33 cellular contexts compared by ENCODE assay signal in genomic region chr4:109887071-109887470, GRCh38. TPM values are rescaled to one million over a fixed set of nuclear protein-coding genes. Genes with fewer than 3 reads are reported as not detected.
"Had no signal": no experiment of that assay in that cellular context is flagged by ENCODE, and none has a peak within 500 bp of the region (broad histone marks: within the 10 kb centered on the region; RNA-seq: fewer than 3 reads in every experiment).

No MANE protein-coding gene starts in this region.

- H3K4me1 ChIP-seq: ascending aorta, breast epithelium, colonic mucosa, heart left ventricle had no signal

- H3K27me3 Mint-ChIP-seq: activated CD4-positive, alpha-beta memory T cell treated with anti-CD3 and anti-CD28 coated beads for 36 hours; activated CD4-positive, alpha-beta T cell treated with anti-CD3 and anti-CD28 coated beads for 36 hours; brain had no signal

- H3K4me3 ChIP-seq: ascending aorta, breast epithelium, cardiac muscle cell, colonic mucosa, heart left ventricle had no signal

- H3K27me3 ChIP-seq: ascending aorta, breast epithelium, cardiac muscle cell, colonic mucosa, heart left ventricle had no signal

- H3K9me3 Mint-ChIP-seq: activated CD4-positive, alpha-beta memory T cell treated with anti-CD3 and anti-CD28 coated beads for 36 hours; activated CD4-positive, alpha-beta T cell treated with anti-CD3 and anti-CD28 coated beads, Interleukin-2, amount 10 ng/mL, durations not matched to agents 24 days and 14 days; activated naive CD4-positive, alpha-beta T cell treated with anti-CD3 and anti-CD28 coated beads, Interleukin-2, amount 10 ng/mL, durations not matched to agents 7 days and 5 days; activated naive CD4-positive, alpha-beta T cell treated with anti-CD3 and anti-CD28 coated beads, Interleukin-2, amount 50 U/mL, for 72 hours; activated naive CD8-positive, alpha-beta T cell treated with anti-CD3 and anti-CD28 coated beads, Interleukin-2, amount 10 ng/mL, durations not matched to agents 7 days and 5 days; activated T-cell treated with anti-CD3 and anti-CD28 coated beads, Interleukin-2, amount 50 U/mL, for 72 hours; brain had no signal

- H3K27ac ChIP-seq: ascending aorta, breast epithelium, cardiac muscle cell, colonic mucosa, heart left ventricle had no signal

- ATAC-seq: activated CD4-positive, alpha-beta T cell treated with anti-CD3 and anti-CD28 coated beads for 36 hours; activated CD8-positive, alpha-beta memory T cell treated with anti-CD3 and anti-CD28 coated beads, Interleukin-2, amount 10 ng/mL, durations not matched to agents 7 days and 5 days; activated CD8-positive, alpha-beta T cell treated with anti-CD3 and anti-CD28 coated beads, Interleukin-2, amount 10 ng/mL, durations not matched to agents 7 days and 5 days; activated naive CD4-positive, alpha-beta T cell treated with anti-CD3 and anti-CD28 coated beads, Interleukin-2, amount 50 U/mL, for 72 hours; activated T-cell treated with anti-CD3 and anti-CD28 coated beads, Interleukin-2, amount 50 U/mL, for 72 hours; esophagus mucosa; heart left ventricle had no signal

- H3K36me3 Mint-ChIP-seq: activated CD4-positive, alpha-beta memory T cell treated with anti-CD3 and anti-CD28 coated beads for 36 hours; activated CD8-positive, alpha-beta memory T cell treated with anti-CD3 and anti-CD28 coated beads, Interleukin-2, amount 10 ng/mL, durations not matched to agents 7 days and 5 days; activated naive CD4-positive, alpha-beta T cell treated with anti-CD3 and anti-CD28 coated beads, Interleukin-2, amount 10 ng/mL, durations not matched to agents 7 days and 5 days; activated naive CD4-positive, alpha-beta T cell treated with anti-CD3 and anti-CD28 coated beads, Interleukin-2, amount 50 U/mL, for 72 hours; activated naive CD8-positive, alpha-beta T cell treated with anti-CD3 and anti-CD28 coated beads, Interleukin-2, amount 10 ng/mL, durations not matched to agents 7 days and 5 days; brain had no signal

- H3K4me3 Mint-ChIP-seq: activated CD4-positive, alpha-beta memory T cell treated with anti-CD3 and anti-CD28 coated beads for 36 hours; activated CD4-positive, alpha-beta T cell treated with anti-CD3 and anti-CD28 coated beads for 36 hours; activated CD4-positive, alpha-beta T cell treated with anti-CD3 and anti-CD28 coated beads, Interleukin-2, amount 10 ng/mL, durations not matched to agents 24 days and 14 days; activated CD8-positive, alpha-beta memory T cell treated with anti-CD3 and anti-CD28 coated beads, Interleukin-2, amount 10 ng/mL, durations not matched to agents 7 days and 5 days; activated CD8-positive, alpha-beta T cell treated with anti-CD3 and anti-CD28 coated beads, Interleukin-2, amount 10 ng/mL, durations not matched to agents 7 days and 5 days; activated naive CD4-positive, alpha-beta T cell treated with anti-CD3 and anti-CD28 coated beads, Interleukin-2, amount 10 ng/mL, durations not matched to agents 7 days and 5 days; activated naive CD8-positive, alpha-beta T cell treated with anti-CD3 and anti-CD28 coated beads, Interleukin-2, amount 10 ng/mL, durations not matched to agents 7 days and 5 days; activated T-cell treated with anti-CD3 and anti-CD28 coated beads, Interleukin-2, amount 50 U/mL, for 72 hours; brain had no signal

- DNase-seq: activated CD4-positive, alpha-beta memory T cell treated with anti-CD3 and anti-CD28 coated beads for 36 hours; activated CD4-positive, alpha-beta T cell treated with anti-CD3 and anti-CD28 coated beads for 36 hours; activated CD4-positive, alpha-beta T cell treated with anti-CD3 and anti-CD28 coated beads, Interleukin-2, amount 10 ng/mL, durations not matched to agents 24 days and 14 days; activated CD4-positive, CD25-positive, alpha-beta regulatory T cell; activated CD4-positive, CD25-positive, alpha-beta regulatory T cell treated with anti-CD3 and anti-CD28 coated beads, Interleukin-2, amount 50 U/mL, for 72 hours; activated CD8-positive, alpha-beta memory T cell treated with anti-CD3 and anti-CD28 coated beads, Interleukin-2, amount 10 ng/mL, durations not matched to agents 7 days and 5 days; activated CD8-positive, alpha-beta memory T cell treated with anti-CD3 and anti-CD28 coated beads, Interleukin-2, amount 50 U/mL, for 4 hours; activated CD8-positive, alpha-beta T cell treated with anti-CD3 and anti-CD28 coated beads, Interleukin-2, amount 10 ng/mL, durations not matched to agents 7 days and 5 days; activated gamma-delta T cell; activated naive CD4-positive, alpha-beta T cell; activated naive CD4-positive, alpha-beta T cell treated with anti-CD3 and anti-CD28 coated beads, Interleukin-2, amount 10 ng/mL, durations not matched to agents 7 days and 5 days; activated naive CD8-positive, alpha-beta T cell treated with anti-CD3 and anti-CD28 coated beads, Interleukin-2, amount 10 ng/mL, durations not matched to agents 7 days and 5 days; activated T-cell treated with anti-CD3 and anti-CD28 coated beads, Interleukin-2, amount 50 U/mL, for 1 hour; activated T-cell treated with anti-CD3 and anti-CD28 coated beads, Interleukin-2, amount 50 U/mL, for 72 hours; central memory CD4-positive, alpha-beta T cell; cerebellar nuclear complex; colonic mucosa; effector CD8-positive, alpha-beta T cell; foreskin fibroblast; glutamatergic neuron; heart left ventricle; T-helper 2 cell had no signal

- H3K27ac Mint-ChIP-seq: activated CD4-positive, alpha-beta memory T cell treated with anti-CD3 and anti-CD28 coated beads for 36 hours; activated CD4-positive, alpha-beta T cell treated with anti-CD3 and anti-CD28 coated beads for 36 hours; activated CD4-positive, alpha-beta T cell treated with anti-CD3 and anti-CD28 coated beads, Interleukin-2, amount 10 ng/mL, durations not matched to agents 24 days and 14 days; activated CD8-positive, alpha-beta memory T cell treated with anti-CD3 and anti-CD28 coated beads, Interleukin-2, amount 10 ng/mL, durations not matched to agents 7 days and 5 days; activated CD8-positive, alpha-beta T cell treated with anti-CD3 and anti-CD28 coated beads, Interleukin-2, amount 10 ng/mL, durations not matched to agents 7 days and 5 days; activated naive CD4-positive, alpha-beta T cell treated with anti-CD3 and anti-CD28 coated beads, Interleukin-2, amount 10 ng/mL, durations not matched to agents 7 days and 5 days; activated naive CD4-positive, alpha-beta T cell treated with anti-CD3 and anti-CD28 coated beads, Interleukin-2, amount 50 U/mL, for 72 hours; activated naive CD8-positive, alpha-beta T cell treated with anti-CD3 and anti-CD28 coated beads, Interleukin-2, amount 10 ng/mL, durations not matched to agents 7 days and 5 days; activated T-cell treated with anti-CD3 and anti-CD28 coated beads, Interleukin-2, amount 50 U/mL, for 72 hours; brain had no signal

- H3K4me1 Mint-ChIP-seq: activated CD4-positive, alpha-beta T cell treated with anti-CD3 and anti-CD28 coated beads for 36 hours; activated CD4-positive, alpha-beta T cell treated with anti-CD3 and anti-CD28 coated beads, Interleukin-2, amount 10 ng/mL, durations not matched to agents 24 days and 14 days; activated CD8-positive, alpha-beta memory T cell treated with anti-CD3 and anti-CD28 coated beads, Interleukin-2, amount 10 ng/mL, durations not matched to agents 7 days and 5 days; activated naive CD4-positive, alpha-beta T cell treated with anti-CD3 and anti-CD28 coated beads, Interleukin-2, amount 10 ng/mL, durations not matched to agents 7 days and 5 days; activated naive CD8-positive, alpha-beta T cell treated with anti-CD3 and anti-CD28 coated beads, Interleukin-2, amount 10 ng/mL, durations not matched to agents 7 days and 5 days; brain had no signal

- H3K36me3 ChIP-seq: ascending aorta, breast epithelium, cardiac muscle cell, colonic mucosa, heart left ventricle had no signal

- H3K9me3 ChIP-seq: ascending aorta, breast epithelium, colonic mucosa, heart left ventricle had no signal

RNA-seq across cellular contexts. Expression of gene EGF, which starts 25.6 kb away (rescaled TPM):
- total RNA-seq: activated CD4-positive, alpha-beta memory T cell treated with anti-CD3 and anti-CD28 coated beads for 36 hours; activated CD4-positive, alpha-beta T cell treated with anti-CD3 and anti-CD28 coated beads, Interleukin-2, amount 10 ng/mL, durations not matched to agents 24 days and 14 days; activated CD8-positive, alpha-beta memory T cell treated with anti-CD3 and anti-CD28 coated beads for 36 hours; activated CD8-positive, alpha-beta memory T cell treated with anti-CD3 and anti-CD28 coated beads, Interleukin-2, amount 10 ng/mL, durations not matched to agents 7 days and 5 days; activated CD8-positive, alpha-beta T cell treated with anti-CD3 and anti-CD28 coated beads, Interleukin-2, amount 10 ng/mL, durations not matched to agents 7 days and 5 days; activated naive CD4-positive, alpha-beta T cell treated with anti-CD3 and anti-CD28 coated beads, Interleukin-2, amount 50 U/mL, for 72 hours; activated naive CD8-positive, alpha-beta T cell treated with anti-CD3 and anti-CD28 coated beads, Interleukin-2, amount 10 ng/mL, durations not matched to agents 7 days and 5 days; activated T-cell treated with anti-CD3 and anti-CD28 coated beads, Interleukin-2, amount 50 U/mL, for 72 hours; ascending aorta; T-helper 1 cell treated with Interleukin-12 subunit alpha and Interleukin-12 subunit beta and Interleukin-4 antibody, amounts not matched to agents 30 ng/mL and 1 ng/mL, for 36 hours had no signal

RNA-seq across cellular contexts. Expression of gene LRIT3, which starts 39.2 kb away (rescaled TPM):
- total RNA-seq: ascending aorta, epithelial cell of proximal tubule, frontal cortex, heart left ventricle had no signal

RNA-seq across cellular contexts. Expression of gene RRH, which starts 59.3 kb away (rescaled TPM):
- total RNA-seq: activated CD4-positive, alpha-beta T cell treated with anti-CD3 and anti-CD28 coated beads, Interleukin-2, amount 10 ng/mL, durations not matched to agents 24 days and 14 days; activated naive CD8-positive, alpha-beta T cell treated with anti-CD3 and anti-CD28 coated beads, Interleukin-2, amount 10 ng/mL, durations not matched to agents 7 days and 5 days; ascending aorta; cardiac muscle cell; dermis microvascular lymphatic vessel endothelial cell; epithelial cell of proximal tubule; T-helper 1 cell treated with Interleukin-12 subunit alpha and Interleukin-12 subunit beta and Interleukin-4 antibody, amounts not matched to agents 30 ng/mL and 1 ng/mL, for 36 hours had no signal
